ENCODE assay signal across 23 cellular contexts in genomic region chr9:132020272-132020671, GRCh38. TPM values are rescaled to one million over a fixed set of nuclear protein-coding genes. Genes with fewer than 3 reads are reported as not detected.
DNase-seq lines count a peak whose midpoint lies in the region; ATAC-seq and TF ChIP-seq lines count a peak whose summit lies in the region.
"Had no signal": no experiment of that assay in that cellular context is flagged by ENCODE, and none has a peak within 500 bp of the region (broad histone marks: within the 10 kb centered on the region; RNA-seq: fewer than 3 reads in every experiment).

No MANE protein-coding gene starts in this region.

- no peaks in the 10 kb centered on the region for H3K9me2 ChIP-seq in GM23338 (ENCODE audit: insufficient read depth)
- H3K9me2 ChIP-seq: SK-N-SH had no signal

- H3K4me3 ChIP-seq in GM23338 (no peak overlapping the region), endodermal cell (ENCODE audit: low read length) (peak overlapping the region; percentile 51)
- H3K4me3 ChIP-seq: A549 had no signal

- H3K4me3 Mint-ChIP-seq in GM23338 (no peak overlapping the region), endodermal cell (no peak overlapping the region)

- ATAC-seq in GM23338 (no peak), left lobe of liver (peak; percentile 53), HG03521 (IDR thresholded peaks at IDR 0.05; ENCODE audit: unreplicated experiment) (no peak)
- ATAC-seq: A549, HCT116, Panc1 had no signal

- H2AFZ ChIP-seq in GM23338, result no peak overlapping the region

- peaks cover 42% of the 10 kb centered on the region for H3K4me1 ChIP-seq in GM23338 (ENCODE audit: insufficient read depth)
- peaks cover 8% of the 10 kb centered on the region for H3K4me1 ChIP-seq in endodermal cell (ENCODE audit: control insufficient read depth, insufficient read depth, low read length)

- peak overlapping the region; percentile 50 for H3K4me2 ChIP-seq in GM23338
- H3K4me2 ChIP-seq: A549, SK-N-SH had no signal

- H3K27ac Mint-ChIP-seq in GM23338 (no peak overlapping the region), endodermal cell (no peak overlapping the region)

- peaks cover 3% of the 10 kb centered on the region; the same call in 1 of the 2 replicates for H4K20me1 ChIP-seq in GM23338 (replicated peaks; ENCODE audit: insufficient read depth)

- WGBS in endodermal cell (ENCODE audit: insufficient coverage in 1 of 2, insufficient read length in 1 of 2), 2 experiments, result 95% methylated on average over 2 of the region's 2 CpGs; no CpG with 5 or more reads in 1 of the 2 experiments

- H3K9me3 Mint-ChIP-seq in GM23338 (no peaks in the 10 kb centered on the region), endodermal cell (no peaks in the 10 kb centered on the region)

- H3K36me3 ChIP-seq in GM23338 (ENCODE audit: insufficient read depth) (no peaks in the 10 kb centered on the region), endodermal cell (ENCODE audit: control insufficient read depth, insufficient read depth, low read length) (no peaks in the 10 kb centered on the region)
- H3K36me3 ChIP-seq: BE2C had no signal

- no peaks in the 10 kb centered on the region for H3F3A ChIP-seq in GM23338 (replicated peaks; ENCODE audit: low read depth)

- H3K4me1 Mint-ChIP-seq in GM23338 (peaks cover 61% of the 10 kb centered on the region), endodermal cell (peaks cover 38% of the 10 kb centered on the region)

- DNase-seq in GM23338 (ENCODE audit: low spot score), result no peak
- peak; percentile 50 for DNase-seq in NCI-H69 (lab: John Stamatoyannopoulos, UW)
- no peak for DNase-seq in endodermal cell
- no peak for DNase-seq in left lobe of liver (ENCODE audit: low spot score)
- DNase-seq in D341Med (ENCODE audit: low spot score), result no peak
- no peak for DNase-seq in NCI-H2196 (lab: John Stamatoyannopoulos, UW; ENCODE audit: unreplicated experiment)
- no peak for DNase-seq in DMS153 treated with DMSO at 0.1 percent for 48 hours (lab: John Stamatoyannopoulos, UW; ENCODE audit: unreplicated experiment)
- DNase-seq: DND-41, GOT3, KG1, NCI-H1092 treated with DMSO at 0.1 percent for 48 hours, NCI-H1436 treated with DMSO at 0.1 percent for 48 hours, NCI-H1930, NCI-H2227 treated with DMSO at 0.1 percent for 48 hours, NCI-H510A, NCI-H748 treated with DMSO at 0.1 percent for 48 hours, SIG-M5, SK-N-SH had no signal

- H3K36me3 Mint-ChIP-seq in GM23338 (ENCODE audit: low read depth) (no peaks in the 10 kb centered on the region), endodermal cell (ENCODE audit: low read depth) (no peaks in the 10 kb centered on the region)

- H3K27me3 ChIP-seq in GM23338 (ENCODE audit: insufficient read depth) (no peaks in the 10 kb centered on the region), endodermal cell (ENCODE audit: control insufficient read depth, insufficient read depth, low read length, poor library complexity, severe bottlenecking) (no peaks in the 10 kb centered on the region)
- H3K27me3 ChIP-seq: BE2C had no signal

- no peaks in the 10 kb centered on the region for H3K27me3 Mint-ChIP-seq in GM23338 (ENCODE audit: insufficient read depth, low read depth, poor library complexity)
- no peaks in the 10 kb centered on the region for H3K27me3 Mint-ChIP-seq in endodermal cell (ENCODE audit: insufficient read depth)

- H3K27ac ChIP-seq in GM23338 (ENCODE audit: low read depth), result no peak overlapping the region
- no peak overlapping the region for H3K27ac ChIP-seq in endodermal cell (ENCODE audit: low read depth, low read length)
- H3K27ac ChIP-seq: A549 had no signal

- no peak overlapping the region for H3K9ac ChIP-seq in endodermal cell (ENCODE audit: extremely low read depth, low read length, poor library complexity, severe bottlenecking)
- H3K9ac ChIP-seq: SK-N-SH had no signal

- peaks cover 65% of the 10 kb centered on the region for H3K79me2 ChIP-seq in GM23338 (replicated peaks; ENCODE audit: insufficient read depth)

- TF ChIP-seq CTCF in GM23338 (conservative IDR thresholded peaks at IDR 0.05; ENCODE audit: low read depth in 2 of 2) (no peak), endodermal cell (conservative IDR thresholded peaks at IDR 0.05) (no peak)

- peaks cover 14% of the 10 kb centered on the region for H3K9me3 ChIP-seq in endodermal cell (ENCODE audit: control insufficient read depth, low read length)
- H3K9me3 ChIP-seq: A549, BE2C, SK-N-SH had no signal

TF ChIP-seq in GM23338, 12 proteins besides CTCF, POLR2A, EP300 and RAD21:
- TF ChIP-seq EZH2 (IDR thresholded peaks at IDR 0.05; ENCODE audit: low read depth, unreplicated experiment) (no peak), ETS1 (IDR thresholded peaks at IDR 0.05) (no peak), ZNF114 (CRISPR knock-in tag; IDR thresholded peaks at IDR 0.05) (no peak), EZH2phosphoT487 (IDR thresholded peaks at IDR 0.05; ENCODE audit: unreplicated experiment) (no peak), JUNB (IDR thresholded peaks at IDR 0.05; ENCODE audit: unreplicated experiment) (no peak), STAT1 (IDR thresholded peaks at IDR 0.05; ENCODE audit: unreplicated experiment) (no peak), REST (IDR thresholded peaks at IDR 0.05; ENCODE audit: unreplicated experiment) (no peak)

RNA-seq across cellular contexts. Expression of gene MED27, which starts 59.4 kb away (rescaled TPM):
- 18.4 and 35.0 TPM in 2 replicates for total RNA-seq in GM23338 (2014; rRNA removed; shearing (Covaris generic))
- 26.0 and 30.6 TPM in 2 replicates for polyA plus RNA-seq in GM23338 (2016; fragmentation: Nextera tagmentation; extraction: Ambion mirVana)
- total RNA-seq in endodermal cell (10 to 100 TPM; 29.8 to 37.0 TPM), left lobe of liver (4.8 TPM)
- polyA plus RNA-seq in endodermal cell (2013, experiment 1 of 2), result 38.4 TPM
- 37.1 TPM for polyA plus RNA-seq in endodermal cell (2013, experiment 2 of 2)
